Comparison of ENCODE assay signal across 8 cellular contexts in genomic region chr7:101173752-101174244, GRCh38. TPM values are rescaled to one million over a fixed set of nuclear protein-coding genes. Genes with fewer than 3 reads are reported as not detected.
DNase-seq lines count a peak whose midpoint lies in the region; ATAC-seq, FAIRE-seq and TF ChIP-seq lines count a peak whose summit lies in the region.

No MANE protein-coding gene starts in this region.

- no peak overlapping the region for H3K56ac ChIP-seq in H1 (replicated peaks; ENCODE audit: insufficient read length, low read depth, low read length)

- POLR2A ChIA-PET in H1 (lab: Charles Lee; ENCODE audit: partially characterized antibody) = interaction anchor here (0.6 to 2.3 kb wide), 17 partner anchors 8 to 284 kb away, joined by 3 to 8 read pairs (median 4); partner anchors contain the start of genes AP1S1, SERPINE1, TRIM56 and UFSP1

- no peak overlapping the region for H3K23ac ChIP-seq in H1 (ENCODE audit: insufficient read length)

- no peaks in the 10 kb centered on the region for H3K36me3 ChIP-seq in H1 (ENCODE audit: control insufficient read depth in 2 of 4, insufficient read depth in 4 of 4, low read length in 3 of 4)

- no peaks in the 10 kb centered on the region for H3K79me1 ChIP-seq in H1 (ENCODE audit: low read depth, low read length)

- H2BK120ac ChIP-seq in H1 (replicated peaks; ENCODE audit: low read depth, low read length) = no peak overlapping the region

- H3K4me3 ChIP-seq in H1 (ENCODE audit: extremely low read depth in 1 of 4, insufficient read depth in 2 of 4, low read depth in 3 of 4, low read length in 4 of 4) = peak overlapping the region; percentile 31 to 68 (median 51); a peak in 7 of 8 replicates

- H2AFZ ChIP-seq in H1 (ENCODE audit: low read length) = no peak overlapping the region

- no peak overlapping the region for H3K9ac ChIP-seq in H1 (replicated peaks in 1 of 4; ENCODE audit: extremely low read depth in 1 of 4, low read depth in 3 of 4, low read length in 3 of 4)

- WGBS in H1 (ENCODE audit: extremely low coverage in 1 of 2, insufficient coverage in 1 of 2, insufficient read length in 1 of 2, insufficient replicate concordance in 2 of 2, low coverage in 1 of 2, low lambda C conversion rate in 2 of 2, missing lambda C conversion rate in 1 of 2), 2 experiments = 9% methylated on average over 12 of the region's 16 CpGs; no CpG with 5 or more reads in 1 of the 2 experiments

- H4K91ac ChIP-seq in H1 (replicated peaks; ENCODE audit: insufficient read length, low read length) = no peak overlapping the region

- no peak overlapping the region for H2BK20ac ChIP-seq in H1 (ENCODE audit: low read length)

- no peak for TF ChIP-seq RAD21 in H1 (IDR thresholded peaks at IDR 0.05 in 1 of 2, conservative IDR thresholded peaks at IDR 0.05 in 1 of 2; ENCODE audit: low read depth in 2 of 2, low read length in 2 of 2)

- CTCF ChIA-PET in H1 (lab: Charles Lee; ENCODE audit: partially characterized antibody) = interaction anchor here (0.6 to 6.0 kb wide), 22 partner anchors 9 to 271 kb away, joined by 3 to 90 read pairs (median 4); partner anchors contain the start of genes CLDN15 and FIS1

- H3K14ac ChIP-seq in H1 (ENCODE audit: insufficient read length) = no peak overlapping the region

- no peak overlapping the region for H2BK5ac ChIP-seq in H1 (ENCODE audit: low read depth, low read length)

- H2BK15ac ChIP-seq in H1 (ENCODE audit: low read length) = no peak overlapping the region

- H3K79me2 ChIP-seq in H1 (ENCODE audit: control insufficient read depth in 1 of 2, insufficient read depth in 2 of 2, low read length in 2 of 2) = no peaks in the 10 kb centered on the region

- no peak overlapping the region for H2AK5ac ChIP-seq in H1 (ENCODE audit: low read depth, low read length)

- no peak overlapping the region for H4K5ac ChIP-seq in H1 (ENCODE audit: insufficient read length, low read depth, low read length)

- H3K23me2 ChIP-seq in H1 (ENCODE audit: low read depth, low read length) = peaks cover 19% of the 10 kb centered on the region

- peaks cover 64 to 99% (median 91%) of the 10 kb centered on the region in 4 experiments for H3K27me3 ChIP-seq in H1 (replicated peaks in 1 of 4; ENCODE audit: control insufficient read depth in 3 of 4, extremely low read depth in 1 of 4, insufficient read depth in 3 of 4, low read length in 3 of 4)

- ATAC-seq in GM19395 (IDR thresholded peaks at IDR 0.05; ENCODE audit: unreplicated experiment) (no peak), HG03469 (IDR thresholded peaks at IDR 0.05; ENCODE audit: unreplicated experiment) (no peak)

- peak; percentile 87 for DNase-seq in GM13976 (ENCODE audit: low spot score)
- peak; percentile 64 for DNase-seq in LHCN-M2 (ENCODE audit: low read depth)
- DNase-seq in activated CD4-positive, alpha-beta T cell treated with anti-CD3 and anti-CD28 coated beads for 4 hours = peak; percentile 43 to 58
- peak in 1 of 2 experiments; percentile 98 for DNase-seq in H1 (ENCODE audit: low read depth in 1 of 2, low spot score in 2 of 2)
- peak; percentile 73 for DNase-seq in stimulated activated CD4-positive, alpha-beta T cell treated with anti-CD3 and anti-CD28 coated beads, Interleukin-15, amount 100 ng/mL, for 24 hours
- no peak for DNase-seq in cerebellar nuclear complex (lab: John Stamatoyannopoulos, UW)

- in situ Hi-C loops in GM13976 (cut with MboI; ENCODE audit: low sequenced_read_pairs, unreplicated experiment) = no loop called here

- H3K18ac ChIP-seq in H1 (ENCODE audit: extremely low read depth, low read length) = peak overlapping the region; percentile 48; the same call in 1 of the 2 replicates

- TF ChIP-seq CTCF in GM13976 (IDR thresholded peaks at IDR 0.05; ENCODE audit: borderline replicate concordance, control extremely low read depth, extremely low read depth, insufficient read depth, missing control alignments) = no peak
- TF ChIP-seq CTCF in H1 (IDR thresholded peaks at IDR 0.05; ENCODE audit: control extremely low read depth in 1 of 3, insufficient read depth in 1 of 3, low read depth in 1 of 3, low read length in 3 of 3) = no peak

- peaks cover 6 to 48% (median 34%) of the 10 kb centered on the region in 4 experiments for H3K4me1 ChIP-seq in H1 (replicated peaks in 1 of 4; ENCODE audit: control insufficient read depth in 3 of 4, insufficient read depth in 4 of 4, low read length in 3 of 4)

- H3K27ac ChIP-seq in H1 (ENCODE audit: low read depth, low read length) = no peak overlapping the region

- no peak for TF ChIP-seq POLR2A in H1 (IDR thresholded peaks at IDR 0.05; ENCODE audit: control extremely low read depth in 1 of 2, low read depth in 2 of 2, low read length in 2 of 2)

- no peaks in the 10 kb centered on the region for H3K9me3 ChIP-seq in H1 (ENCODE audit: insufficient read depth in 2 of 2, low read depth in 1 of 2, low read length in 1 of 2)

- H2BK12ac ChIP-seq in H1 (ENCODE audit: low read depth, low read length) = no peak overlapping the region

- H3K4ac ChIP-seq in H1 (replicated peaks; ENCODE audit: insufficient read length, low read depth, low read length) = no peak overlapping the region

- peak; percentile 48 for FAIRE-seq in H1 (lab: Jason Lieb, UNC)

- peak overlapping the region; percentile 44 to 95 for H3K4me2 ChIP-seq in H1 (ENCODE audit: insufficient read depth in 1 of 2, low read depth in 2 of 2, low read length in 2 of 2)

- no peak for TF ChIP-seq EP300 in H1 (IDR thresholded peaks at IDR 0.05; ENCODE audit: borderline replicate concordance in 1 of 2, low read depth in 2 of 2, low read length in 2 of 2)

- no peak overlapping the region for H4K8ac ChIP-seq in H1 (ENCODE audit: extremely low read depth, insufficient read depth, low read length)

- peaks cover 0 to 9% of the 10 kb centered on the region in 2 experiments for H4K20me1 ChIP-seq in H1 (replicated peaks in 1 of 2; ENCODE audit: control insufficient read depth in 1 of 2, insufficient read depth in 2 of 2, low read length in 2 of 2)

RNA-seq across cellular contexts. Expression of gene NAT16, which starts 6.3 kb away (rescaled TPM):
- total RNA-seq in LHCN-M2 (2014; rRNA removed) = not detected in 2 replicates
- polyA plus RNA-seq in LHCN-M2 (2012) = 0.06 TPM
- total RNA-seq in H1 (2021; fragmentation: NEBNext Ultra II Directional; extraction: Animal tissue kit (Norgen Biotek cat#: 25700)) = 0.84 and 1.0 TPM in 2 replicates
- 0.26 and 0.47 TPM in 2 replicates for polyA plus RNA-seq in H1 (2011; rRNA removed)
- 1.1 TPM for polyA plus RNA-seq in H1 (2011; cell fraction: cytosol; rRNA removed)
- 1.7 TPM for polyA plus RNA-seq in H1 (2011; cell fraction: nucleus; rRNA removed)
- 0.62 to 1.2 TPM (median 0.80 TPM) in 4 replicates for polyA plus RNA-seq in H1 (2012, experiment 1 of 2)
- 0.59 TPM for polyA plus RNA-seq in H1 (2012, experiment 2 of 2)
- polyA plus RNA-seq in H1 (2013, experiment 1 of 2) = 0.55 TPM
- polyA plus RNA-seq in H1 (2013, experiment 2 of 2) = 0.37 TPM
- 0.16 TPM in 1 of 2 replicates, not detected in the other for polyA minus RNA-seq in H1 (2011; rRNA and poly(A)+ RNA removed)
- not detected for polyA minus RNA-seq in H1 (2011; cell fraction: cytosol; rRNA and poly(A)+ RNA removed)
- 1.00 TPM for polyA minus RNA-seq in H1 (2011; cell fraction: nucleus; rRNA and poly(A)+ RNA removed)

RNA-seq across cellular contexts. Expression of gene VGF, which starts 8.4 kb away (rescaled TPM):
- total RNA-seq in LHCN-M2 (2014; rRNA removed) = 0.45 and 0.69 TPM in 2 replicates
- 0.17 TPM for polyA plus RNA-seq in LHCN-M2 (2012)
- total RNA-seq in H1 (2021; fragmentation: NEBNext Ultra II Directional; extraction: Animal tissue kit (Norgen Biotek cat#: 25700)) = 7.0 and 7.4 TPM in 2 replicates
- polyA plus RNA-seq in H1 (2011; rRNA removed) = 1.6 and 3.0 TPM in 2 replicates
- polyA plus RNA-seq in H1 (2011; cell fraction: cytosol; rRNA removed) = 2.2 TPM
- 4.2 TPM for polyA plus RNA-seq in H1 (2011; cell fraction: nucleus; rRNA removed)
- 8.2 to 13.3 TPM (median 11.5 TPM) in 4 replicates for polyA plus RNA-seq in H1 (2012, experiment 1 of 2)
- 6.6 TPM for polyA plus RNA-seq in H1 (2012, experiment 2 of 2)
- polyA plus RNA-seq in H1 (2013, experiment 1 of 2) = 29.9 TPM
- polyA plus RNA-seq in H1 (2013, experiment 2 of 2) = 28.2 TPM
- polyA minus RNA-seq in H1 (2011; rRNA and poly(A)+ RNA removed) = 0.19 and 0.20 TPM in 2 replicates
- 3.1 TPM for polyA minus RNA-seq in H1 (2011; cell fraction: cytosol; rRNA and poly(A)+ RNA removed)
- polyA minus RNA-seq in H1 (2011; cell fraction: nucleus; rRNA and poly(A)+ RNA removed) = 1.2 TPM

RNA-seq across cellular contexts. Expression of gene AP1S1, which starts 19.5 kb away (rescaled TPM):
- total RNA-seq in LHCN-M2 (2014; rRNA removed) = 286 and 412 TPM in 2 replicates
- 339 TPM for polyA plus RNA-seq in LHCN-M2 (2012)
- total RNA-seq in H1 (2021; fragmentation: NEBNext Ultra II Directional; extraction: Animal tissue kit (Norgen Biotek cat#: 25700)) = 56.0 and 56.1 TPM in 2 replicates
- polyA plus RNA-seq in H1 (2011; rRNA removed) = 59.3 and 72.3 TPM in 2 replicates
- 115 TPM for polyA plus RNA-seq in H1 (2011; cell fraction: cytosol; rRNA removed)
- 109 TPM for polyA plus RNA-seq in H1 (2011; cell fraction: nucleus; rRNA removed)
- 81.1 to 105 TPM (median 95.8 TPM) in 4 replicates for polyA plus RNA-seq in H1 (2012, experiment 1 of 2)
- polyA plus RNA-seq in H1 (2012, experiment 2 of 2) = 90.0 TPM
- polyA plus RNA-seq in H1 (2013, experiment 1 of 2) = 35.2 TPM
- 33.6 TPM for polyA plus RNA-seq in H1 (2013, experiment 2 of 2)
- polyA minus RNA-seq in H1 (2011; rRNA and poly(A)+ RNA removed) = 47.0 and 58.4 TPM in 2 replicates
- 17.9 TPM for polyA minus RNA-seq in H1 (2011; cell fraction: cytosol; rRNA and poly(A)+ RNA removed)
- polyA minus RNA-seq in H1 (2011; cell fraction: nucleus; rRNA and poly(A)+ RNA removed) = 16.7 TPM

RNA-seq across cellular contexts. Expression of gene MOGAT3, which starts 27.0 kb away (rescaled TPM):
- not detected in 2 replicates for total RNA-seq in LHCN-M2 (2014; rRNA removed)
- polyA plus RNA-seq in LHCN-M2 (2012) = not detected
- 0.82 TPM in 1 of 2 replicates, not detected in the other for total RNA-seq in H1 (2021; fragmentation: NEBNext Ultra II Directional; extraction: Animal tissue kit (Norgen Biotek cat#: 25700))
- polyA plus RNA-seq in H1 (2011; rRNA removed) = 0.21 and 0.58 TPM in 2 replicates
- 0.48 TPM for polyA plus RNA-seq in H1 (2011; cell fraction: cytosol; rRNA removed)
- polyA plus RNA-seq in H1 (2011; cell fraction: nucleus; rRNA removed) = 0.76 TPM
- polyA plus RNA-seq in H1 (2012, experiment 1 of 2) = 0.23 to 0.61 TPM (median 0.24 TPM) in 3 of 4 replicates, not detected in the other
- polyA plus RNA-seq in H1 (2012, experiment 2 of 2) = 0.14 TPM
- polyA plus RNA-seq in H1 (2013, experiment 1 of 2) = 0.59 TPM
- polyA plus RNA-seq in H1 (2013, experiment 2 of 2) = 0.72 TPM
- polyA minus RNA-seq in H1 (2011; rRNA and poly(A)+ RNA removed) = 1.9 TPM in 1 of 2 replicates, not detected in the other
- not detected for polyA minus RNA-seq in H1 (2011; cell fraction: cytosol; rRNA and poly(A)+ RNA removed)
- 1.3 TPM for polyA minus RNA-seq in H1 (2011; cell fraction: nucleus; rRNA and poly(A)+ RNA removed)

RNA-seq across cellular contexts. Expression of gene PLOD3, which starts 43.6 kb away (rescaled TPM):
- total RNA-seq in LHCN-M2 (2014; rRNA removed) = 135 and 163 TPM in 2 replicates
- polyA plus RNA-seq in LHCN-M2 (2012) = 125 TPM
- total RNA-seq in H1 (2021; fragmentation: NEBNext Ultra II Directional; extraction: Animal tissue kit (Norgen Biotek cat#: 25700)) = 43.1 and 47.2 TPM in 2 replicates
- polyA plus RNA-seq in H1 (2011; rRNA removed) = 28.4 and 57.0 TPM in 2 replicates
- 26.9 TPM for polyA plus RNA-seq in H1 (2011; cell fraction: cytosol; rRNA removed)
- polyA plus RNA-seq in H1 (2011; cell fraction: nucleus; rRNA removed) = 83.2 TPM
- polyA plus RNA-seq in H1 (2012, experiment 1 of 2) = 39.5 to 45.8 TPM (median 44.6 TPM) in 4 replicates
- polyA plus RNA-seq in H1 (2012, experiment 2 of 2) = 42.4 TPM
- 80.5 TPM for polyA plus RNA-seq in H1 (2013, experiment 1 of 2)
- 71.8 TPM for polyA plus RNA-seq in H1 (2013, experiment 2 of 2)
- polyA minus RNA-seq in H1 (2011; rRNA and poly(A)+ RNA removed) = 12.3 and 19.4 TPM in 2 replicates
- polyA minus RNA-seq in H1 (2011; cell fraction: cytosol; rRNA and poly(A)+ RNA removed) = 26.1 TPM
- polyA minus RNA-seq in H1 (2011; cell fraction: nucleus; rRNA and poly(A)+ RNA removed) = 26.9 TPM

Comparison
In these comparisons a context has a peak if more than half of its experiments do, and no peak if none do; other contexts are left out.
1. DNase-seq: peak in GM13976 (single experiment), LHCN-M2 (single experiment), activated CD4-positive, alpha-beta T cell treated with anti-CD3 and anti-CD28 coated beads for 4 hours (2 of 2) and stimulated activated CD4-positive, alpha-beta T cell treated with anti-CD3 and anti-CD28 coated beads, Interleukin-15, amount 100 ng/mL, for 24 hours (single experiment); none in cerebellar nuclear complex (0 of 2).